Comparison of ENCODE assay signal across 24 cellular contexts in the genomic region with DNA sequence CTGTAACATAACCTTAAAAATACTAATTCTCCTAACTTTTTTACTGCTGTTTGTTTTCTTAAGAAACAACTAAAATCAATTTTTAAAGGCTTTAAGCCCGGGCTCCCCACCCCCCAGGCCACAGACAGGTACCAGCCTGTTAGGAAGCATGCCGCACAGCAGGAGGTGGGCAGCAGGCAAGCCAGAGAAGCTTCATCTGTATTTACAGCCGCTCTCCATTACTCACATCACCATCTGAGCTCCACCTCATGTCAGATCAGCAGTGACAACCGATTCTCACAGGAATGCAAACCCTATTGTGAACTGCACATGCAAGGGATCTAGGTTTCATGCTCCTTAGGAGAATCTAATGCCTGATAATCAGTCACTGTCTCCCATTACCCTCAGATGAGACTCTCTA.
A peak's percentile ranks its signal among the peaks of the same experiment; 100 is the strongest.
DNase-seq lines count a peak whose midpoint lies in the region; ATAC-seq and TF ChIP-seq lines count a peak whose summit lies in the region.
"Had no signal": no experiment of that assay in that cellular context is flagged by ENCODE, and none has a peak within 500 bp of the region (broad histone marks: within the 10 kb centered on the region; RNA-seq: fewer than 3 reads in every experiment).

No MANE protein-coding gene starts in this region.

- no peak overlapping the region for H3K9ac ChIP-seq in mesendoderm (ENCODE audit: low read length)

- H3K27me3 Mint-ChIP-seq in WTC11 (ENCODE audit: low read depth), result no peaks in the 10 kb centered on the region
- H3K27me3 Mint-ChIP-seq: activated CD8-positive, alpha-beta memory T cell treated with anti-CD3 and anti-CD28 coated beads, Interleukin-2, amount 10 ng/mL, durations not matched to agents 7 days and 5 days; dendritic cell treated with granulocyte-macrophage colony-stimulating factor and Interleukin-4, amounts not matched to agents 40 ng/mL and 50 ng/mL, for 4 days; progenitor cell of endocrine pancreas had no signal

- ATAC-seq in WTC11, result peak; percentile 89
- ATAC-seq: activated CD8-positive, alpha-beta memory T cell treated with anti-CD3 and anti-CD28 coated beads, Interleukin-2, amount 10 ng/mL, durations not matched to agents 7 days and 5 days; HCT116; left colon had no signal

- no peak overlapping the region for H3K23ac ChIP-seq in mesendoderm (ENCODE audit: low read length)

- no peaks in the 10 kb centered on the region for H3K36me3 Mint-ChIP-seq in WTC11
- H3K36me3 Mint-ChIP-seq: activated CD8-positive, alpha-beta memory T cell treated with anti-CD3 and anti-CD28 coated beads, Interleukin-2, amount 10 ng/mL, durations not matched to agents 7 days and 5 days; mesothelial cell of epicardium had no signal

- no peak overlapping the region for H2BK120ac ChIP-seq in mesendoderm (ENCODE audit: low read depth, low read length)

- no CpG with 5 or more reads among the region's 4 CpGs for WGBS in mesendoderm (ENCODE audit: extremely low coverage, insufficient coverage, low lambda C conversion rate)
- WGBS in spleen, 5 donors, result 38 to 54% (median 44%) methylated on average over 4 of the region's 4 CpGs

- no peak overlapping the region for H3K27ac Mint-ChIP-seq in WTC11
- H3K27ac Mint-ChIP-seq: activated CD8-positive, alpha-beta memory T cell treated with anti-CD3 and anti-CD28 coated beads, Interleukin-2, amount 10 ng/mL, durations not matched to agents 7 days and 5 days; dendritic cell treated with granulocyte-macrophage colony-stimulating factor and Interleukin-4, amounts not matched to agents 40 ng/mL and 50 ng/mL, for 4 days; mesothelial cell of epicardium; nephron; progenitor cell of endocrine pancreas had no signal

- H3K18ac ChIP-seq in mesendoderm (ENCODE audit: low read length), result no peak overlapping the region

- H3K4me2 ChIP-seq in mesendoderm (ENCODE audit: low read length), result no peak overlapping the region

- DNase-seq in NCI-H1417 (lab: John Stamatoyannopoulos, UW) (peak; percentile 57 to 89 (median 68)), NCI-H1417 treated with DMSO at 0.1 percent for 48 hours (lab: John Stamatoyannopoulos, UW) (no peak), NCI-H1694 (lab: John Stamatoyannopoulos, UW) (peak; percentile 89), WTC11 (ENCODE audit: low spot score) (peak; percentile 68), mesendoderm (peak; percentile 88), spleen (no peak), GDM1 (lab: John Stamatoyannopoulos, UW) (no peak), NCI-H1092 (lab: John Stamatoyannopoulos, UW) (no peak)
- DNase-seq: 8988T; activated CD8-positive, alpha-beta memory T cell treated with anti-CD3 and anti-CD28 coated beads, Interleukin-2, amount 10 ng/mL, durations not matched to agents 7 days and 5 days; activated effector memory CD4-positive, alpha-beta T cell treated with Interleukin-2 at 50 U/mL for 16 hours; BE2C; brain microvascular endothelial cell; foreskin fibroblast; IMR-90; left colon; NCI-H2029; stimulated activated CD4-positive, alpha-beta T cell treated with anti-CD3 and anti-CD28 coated beads, Interleukin-4, amount 100 ng/mL, for 1 hour; upper lobe of left lung had no signal

- H3K56ac ChIP-seq in mesendoderm (ENCODE audit: low read length), result no peak overlapping the region

- peaks cover 17% of the 10 kb centered on the region for H3K4me1 Mint-ChIP-seq in WTC11
- H3K4me1 Mint-ChIP-seq: activated CD8-positive, alpha-beta memory T cell treated with anti-CD3 and anti-CD28 coated beads, Interleukin-2, amount 10 ng/mL, durations not matched to agents 7 days and 5 days; nephron had no signal

- H4K8ac ChIP-seq in mesendoderm (ENCODE audit: low read depth, low read length), result no peak overlapping the region

- H3K36me3 ChIP-seq in mesendoderm (ENCODE audit: control insufficient read depth, insufficient read depth, low read length) (no peaks in the 10 kb centered on the region), spleen (no peaks in the 10 kb centered on the region)
- H3K36me3 ChIP-seq: BE2C, brain microvascular endothelial cell, upper lobe of left lung had no signal

- H2AK5ac ChIP-seq in mesendoderm (ENCODE audit: low read length), result no peak overlapping the region

- no peak overlapping the region for H2BK15ac ChIP-seq in mesendoderm (replicated peaks; ENCODE audit: low read depth)

- no peak for TF ChIP-seq CTCF in WTC11 (IDR thresholded peaks at IDR 0.05)
- TF ChIP-seq CTCF in spleen (IDR thresholded peaks at IDR 0.05 in 8 of 11, conservative IDR thresholded peaks at IDR 0.05 in 3 of 11), result no peak

- CTCF ChIA-PET in WTC11 (lab: Charles Lee), result interaction anchor here (1.2 to 1.7 kb wide), 2 partner anchors 23 to 24 kb away, joined by 5 to 6 read pairs; no protein-coding TSS in a partner anchor

- no peaks in the 10 kb centered on the region for H3K79me2 ChIP-seq in mesendoderm (ENCODE audit: control insufficient read depth, insufficient read depth, low read length)

- no peak overlapping the region for H3K4me3 Mint-ChIP-seq in WTC11
- H3K4me3 Mint-ChIP-seq: activated CD8-positive, alpha-beta memory T cell treated with anti-CD3 and anti-CD28 coated beads, Interleukin-2, amount 10 ng/mL, durations not matched to agents 7 days and 5 days; dendritic cell treated with granulocyte-macrophage colony-stimulating factor and Interleukin-4, amounts not matched to agents 40 ng/mL and 50 ng/mL, for 4 days; mesothelial cell of epicardium; nephron had no signal

- H3K79me1 ChIP-seq in mesendoderm (ENCODE audit: low read length), result no peaks in the 10 kb centered on the region

- TF ChIP-seq POLR2A in spleen (IDR thresholded peaks at IDR 0.05), result no peak

- no peaks in the 10 kb centered on the region for H3K9me3 ChIP-seq in spleen
- H3K9me3 ChIP-seq: BE2C, upper lobe of left lung had no signal

- H3K4me3 ChIP-seq in mesendoderm (ENCODE audit: low read length) (no peak overlapping the region), spleen (no peak overlapping the region)
- H3K4me3 ChIP-seq: upper lobe of left lung had no signal

- no peaks in the 10 kb centered on the region for H3K9me3 Mint-ChIP-seq in WTC11
- H3K9me3 Mint-ChIP-seq: dendritic cell treated with granulocyte-macrophage colony-stimulating factor and Interleukin-4, amounts not matched to agents 40 ng/mL and 50 ng/mL, for 4 days; mesothelial cell of epicardium; nephron had no signal

- H3K4me1 ChIP-seq in mesendoderm (ENCODE audit: control insufficient read depth, low read depth, low read length) (no peaks in the 10 kb centered on the region), spleen (no peaks in the 10 kb centered on the region)
- H3K4me1 ChIP-seq: BE2C, upper lobe of left lung had no signal

- POLR2A ChIA-PET in WTC11 (lab: Charles Lee), result no interaction called here

- H4K5ac ChIP-seq in mesendoderm (ENCODE audit: low read length), result no peak overlapping the region

- no peak overlapping the region for H3K27ac ChIP-seq in mesendoderm (ENCODE audit: low read depth, low read length)
- no peak overlapping the region for H3K27ac ChIP-seq in spleen
- H3K27ac ChIP-seq: brain microvascular endothelial cell, upper lobe of left lung had no signal

- no peak overlapping the region for H2BK5ac ChIP-seq in mesendoderm (ENCODE audit: low read length)

- H3K4ac ChIP-seq in mesendoderm (ENCODE audit: low read depth, low read length), result no peak overlapping the region

- intact Hi-C loops in spleen (cut with DNase I; ENCODE audit: low total_unique reads), result no loop called here

- H3K27me3 ChIP-seq in mesendoderm (ENCODE audit: insufficient read depth, low read length, poor library complexity) (no peaks in the 10 kb centered on the region), spleen (replicated peaks in 1 of 7) (no peaks in the 10 kb centered on the region)
- H3K27me3 ChIP-seq: BE2C, brain microvascular endothelial cell, upper lobe of left lung had no signal

TF ChIP-seq in WTC11, 78 proteins besides CTCF, POLR2A, EP300 and RAD21 (continues in another document):
- TF ChIP-seq, protein P1, sequence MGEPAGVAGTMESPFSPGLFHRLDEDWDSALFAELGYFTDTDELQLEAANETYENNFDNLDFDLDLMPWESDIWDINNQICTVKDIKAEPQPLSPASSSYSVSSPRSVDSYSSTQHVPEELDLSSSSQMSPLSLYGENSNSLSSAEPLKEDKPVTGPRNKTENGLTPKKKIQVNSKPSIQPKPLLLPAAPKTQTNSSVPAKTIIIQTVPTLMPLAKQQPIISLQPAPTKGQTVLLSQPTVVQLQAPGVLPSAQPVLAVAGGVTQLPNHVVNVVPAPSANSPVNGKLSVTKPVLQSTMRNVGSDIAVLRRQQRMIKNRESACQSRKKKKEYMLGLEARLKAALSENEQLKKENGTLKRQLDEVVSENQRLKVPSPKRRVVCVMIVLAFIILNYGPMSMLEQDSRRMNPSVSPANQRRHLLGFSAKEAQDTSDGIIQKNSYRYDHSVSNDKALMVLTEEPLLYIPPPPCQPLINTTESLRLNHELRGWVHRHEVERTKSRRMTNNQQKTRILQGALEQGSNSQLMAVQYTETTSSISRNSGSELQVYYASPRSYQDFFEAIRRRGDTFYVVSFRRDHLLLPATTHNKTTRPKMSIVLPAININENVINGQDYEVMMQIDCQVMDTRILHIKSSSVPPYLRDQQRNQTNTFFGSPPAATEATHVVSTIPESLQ (CRISPR knock-in tag; IDR thresholded peaks at IDR 0.05), result no peak
- TF ChIP-seq, protein P2, sequence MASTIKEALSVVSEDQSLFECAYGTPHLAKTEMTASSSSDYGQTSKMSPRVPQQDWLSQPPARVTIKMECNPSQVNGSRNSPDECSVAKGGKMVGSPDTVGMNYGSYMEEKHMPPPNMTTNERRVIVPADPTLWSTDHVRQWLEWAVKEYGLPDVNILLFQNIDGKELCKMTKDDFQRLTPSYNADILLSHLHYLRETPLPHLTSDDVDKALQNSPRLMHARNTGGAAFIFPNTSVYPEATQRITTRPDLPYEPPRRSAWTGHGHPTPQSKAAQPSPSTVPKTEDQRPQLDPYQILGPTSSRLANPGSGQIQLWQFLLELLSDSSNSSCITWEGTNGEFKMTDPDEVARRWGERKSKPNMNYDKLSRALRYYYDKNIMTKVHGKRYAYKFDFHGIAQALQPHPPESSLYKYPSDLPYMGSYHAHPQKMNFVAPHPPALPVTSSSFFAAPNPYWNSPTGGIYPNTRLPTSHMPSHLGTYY (CRISPR knock-in tag; IDR thresholded peaks at IDR 0.05), result no peak
- TF ChIP-seq PRRX2 (CRISPR knock-in tag; IDR thresholded peaks at IDR 0.05), result no peak
- no peak for TF ChIP-seq SMAD3 (CRISPR knock-in tag; IDR thresholded peaks at IDR 0.05; ENCODE audit: borderline replicate concordance)
- no peak for TF ChIP-seq TCF7 (CRISPR knock-in tag; IDR thresholded peaks at IDR 0.05; ENCODE audit: low read depth)
- TF ChIP-seq GRHL2 (CRISPR knock-in tag; IDR thresholded peaks at IDR 0.05; ENCODE audit: insufficient replicate concordance, severe bottlenecking), result no peak

Comparison
In these comparisons a context has a peak if more than half of its experiments do, and no peak if none do; other contexts are left out.
1. DNase-seq: peak in NCI-H1417 (3 of 3), NCI-H1694 (single experiment), WTC11 (single experiment) and mesendoderm (single experiment); none in NCI-H1417 treated with DMSO at 0.1 percent for 48 hours (single experiment), spleen (single experiment), GDM1 (single experiment) and NCI-H1092 (single experiment).